In genomic region chr11:81080476-81080875, GRCh38 we compare ENCODE assay signal across 15 cellular contexts.
A peak's percentile ranks its signal among the peaks of the same experiment; 100 is the strongest.
DNase-seq lines count a peak whose midpoint lies in the region; TF ChIP-seq lines count a peak whose summit lies in the region.
"Had no signal": no experiment of that assay in that cellular context is flagged by ENCODE, and none has a peak within 500 bp of the region (broad histone marks: within the 10 kb centered on the region; RNA-seq: fewer than 3 reads in every experiment).

No MANE protein-coding gene starts in this region.

- no peak overlapping the region for H3K27ac Mint-ChIP-seq in HFFc6
- H3K27ac Mint-ChIP-seq: CD4-positive, alpha-beta memory T cell had no signal

- peaks cover 70% of the 10 kb centered on the region for H3K9me3 Mint-ChIP-seq in HFFc6

- H3K4me3 ChIP-seq in astrocyte of the cerebellum (ENCODE audit: low read depth, low read length) (no peak overlapping the region), brain microvascular endothelial cell (ENCODE audit: low read depth, low read length) (no peak overlapping the region)
- H3K4me3 ChIP-seq: HAP-1 had no signal

- H3K4me1 Mint-ChIP-seq in HFFc6 (ENCODE audit: low read depth): no peaks in the 10 kb centered on the region
- H3K4me1 Mint-ChIP-seq: CD4-positive, alpha-beta memory T cell had no signal

- H3K27ac ChIP-seq in brain microvascular endothelial cell: no peak overlapping the region

- no peaks in the 10 kb centered on the region for H3K36me3 Mint-ChIP-seq in HFFc6 (ENCODE audit: low read depth)
- H3K36me3 Mint-ChIP-seq: CD4-positive, alpha-beta memory T cell had no signal

- no peak overlapping the region for H3K4me3 Mint-ChIP-seq in HFFc6
- H3K4me3 Mint-ChIP-seq: CD4-positive, alpha-beta memory T cell had no signal

- H3K27me3 ChIP-seq in brain microvascular endothelial cell (replicated peaks): no peaks in the 10 kb centered on the region

- in situ Hi-C loops in astrocyte of the cerebellum (cut with HindIII; ENCODE audit: low sequenced_read_pairs): no loop called here
- in situ Hi-C loops in brain microvascular endothelial cell (cut with HindIII; ENCODE audit: low pct_ligation_motif_present, low sequenced_read_pairs): no loop called here

- H3K36me3 ChIP-seq in brain microvascular endothelial cell (replicated peaks): no peaks in the 10 kb centered on the region
- H3K36me3 ChIP-seq: HAP-1 had no signal

- no peaks in the 10 kb centered on the region for H3K27me3 Mint-ChIP-seq in HFFc6 (ENCODE audit: insufficient read depth)
- H3K27me3 Mint-ChIP-seq: CD4-positive, alpha-beta memory T cell had no signal

- DNase-seq in astrocyte of the cerebellum (ENCODE audit: low read depth) (peak; percentile 23), brain microvascular endothelial cell (peak; percentile 19), non-pigmented ciliary epithelial cell (ENCODE audit: low read depth) (peak; percentile 6), HFFc6 (no peak), putamen (ENCODE audit: low spot score) (no peak)
- no peak for DNase-seq in stimulated activated CD4-positive, alpha-beta T cell treated with anti-CD3 and anti-CD28 coated beads, Interleukin-2, amount 100 ng/mL, for 24 hours
- DNase-seq: C1 segment of cervical spinal cord; Calu3; CD4-positive, alpha-beta memory T cell; COR-L47; DMS53; DMS79 treated with DMSO at 0.1 percent for 48 hours; GF-D8; GOT3 had no signal

- TF ChIP-seq CTCF in astrocyte of the cerebellum (IDR thresholded peaks at IDR 0.05; ENCODE audit: low read depth, low read length, missing control alignments) (no peak), brain microvascular endothelial cell (IDR thresholded peaks at IDR 0.05; ENCODE audit: low read depth, low read length, missing control alignments) (no peak), HFFc6 (IDR thresholded peaks at IDR 0.05) (no peak)

Comparison
In these comparisons a context has a peak if more than half of its experiments do, and no peak if none do; other contexts are left out.
1. DNase-seq: peak in astrocyte of the cerebellum (single experiment), brain microvascular endothelial cell (single experiment) and non-pigmented ciliary epithelial cell (single experiment); none in HFFc6 (single experiment), stimulated activated CD4-positive, alpha-beta T cell treated with anti-CD3 and anti-CD28 coated beads, Interleukin-2, amount 100 ng/mL, for 24 hours (0 of 2) and putamen (single experiment).